ENCODE assay signal across 1 cellular context in the genomic region with DNA sequence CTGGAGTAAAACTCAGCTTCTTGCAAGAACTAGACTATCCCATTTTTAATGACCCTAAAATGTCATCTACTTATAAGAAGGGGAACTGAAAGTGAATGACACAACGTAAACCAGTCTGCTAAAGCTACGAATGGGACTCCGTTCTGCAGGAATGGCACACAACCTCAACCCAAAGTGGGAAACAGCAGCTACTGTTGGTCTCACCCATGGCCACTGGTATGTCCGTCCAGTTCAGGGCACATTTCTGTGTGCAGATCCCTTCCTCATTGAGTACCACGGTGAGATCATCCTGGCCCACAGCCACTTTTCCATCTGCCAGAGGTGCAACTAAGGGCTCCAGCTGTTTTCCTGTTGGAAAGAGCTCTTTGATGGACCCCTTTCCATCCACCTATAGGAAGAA.
TF ChIP-seq lines count a peak whose summit lies in the region.

No MANE protein-coding gene starts in this region.

TF ChIP-seq in IMR-90, 13 proteins besides CTCF, POLR2A, EP300 and RAD21 (continued from another document):
- TF ChIP-seq USF2 (IDR thresholded peaks at IDR 0.05; ENCODE audit: low read depth, low read length) = no peak
- no peak for TF ChIP-seq MXI1 (IDR thresholded peaks at IDR 0.05; ENCODE audit: borderline replicate concordance, low read depth, low read length)
- TF ChIP-seq, protein P1, sequence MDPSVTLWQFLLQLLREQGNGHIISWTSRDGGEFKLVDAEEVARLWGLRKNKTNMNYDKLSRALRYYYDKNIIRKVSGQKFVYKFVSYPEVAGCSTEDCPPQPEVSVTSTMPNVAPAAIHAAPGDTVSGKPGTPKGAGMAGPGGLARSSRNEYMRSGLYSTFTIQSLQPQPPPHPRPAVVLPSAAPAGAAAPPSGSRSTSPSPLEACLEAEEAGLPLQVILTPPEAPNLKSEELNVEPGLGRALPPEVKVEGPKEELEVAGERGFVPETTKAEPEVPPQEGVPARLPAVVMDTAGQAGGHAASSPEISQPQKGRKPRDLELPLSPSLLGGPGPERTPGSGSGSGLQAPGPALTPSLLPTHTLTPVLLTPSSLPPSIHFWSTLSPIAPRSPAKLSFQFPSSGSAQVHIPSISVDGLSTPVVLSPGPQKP (IDR thresholded peaks at IDR 0.05; ENCODE audit: borderline replicate concordance, low read depth, low read length) = no peak
- no peak for TF ChIP-seq NFE2L2 (IDR thresholded peaks at IDR 0.05; ENCODE audit: low read depth, low read length)
- TF ChIP-seq BHLHE40 (IDR thresholded peaks at IDR 0.05; ENCODE audit: low read depth, low read length) = no peak
- no peak for TF ChIP-seq CEBPB (IDR thresholded peaks at IDR 0.05; ENCODE audit: low read depth, low read length)
